Comparison of ENCODE assay signal across 8 cellular contexts in the genomic region with DNA sequence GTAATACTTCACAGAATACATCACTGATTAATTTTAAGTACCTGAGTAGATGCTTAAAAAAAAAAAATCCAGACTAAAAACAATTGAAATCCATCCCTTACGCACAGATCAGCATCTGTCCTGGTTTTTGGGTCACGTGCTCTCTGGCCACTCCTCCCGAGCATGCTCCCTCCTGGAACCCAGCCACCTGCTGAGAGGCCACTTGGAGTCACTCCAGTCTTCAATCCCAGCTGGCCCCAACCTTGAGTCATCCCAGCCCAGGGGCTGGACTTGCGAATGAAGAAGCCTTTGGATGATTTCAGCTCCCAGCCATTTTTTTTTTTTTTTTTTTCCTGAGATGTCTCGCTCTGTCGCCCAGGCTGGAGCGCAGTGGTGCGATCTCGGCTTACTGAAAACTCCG. TPM values are rescaled to one million over a fixed set of nuclear protein-coding genes. Genes with fewer than 3 reads are reported as not detected.
A peak's percentile ranks its signal among the peaks of the same experiment; 100 is the strongest.
DNase-seq lines count a peak whose midpoint lies in the region; ATAC-seq and TF ChIP-seq lines count a peak whose summit lies in the region.
"Had no signal": no experiment of that assay in that cellular context is flagged by ENCODE, and none has a peak within 500 bp of the region (broad histone marks: within the 10 kb centered on the region; RNA-seq: fewer than 3 reads in every experiment).

No MANE protein-coding gene starts in this region.

- in situ Hi-C loops in astrocyte of the cerebellum (cut with HindIII; ENCODE audit: low sequenced_read_pairs), result no loop called here

- no peaks in the 10 kb centered on the region for H3K36me3 ChIP-seq in tibial nerve

- TF ChIP-seq EP300 in tibial nerve (IDR thresholded peaks at IDR 0.05), result no peak

- H3K4me3 ChIP-seq in astrocyte of the cerebellum (ENCODE audit: low read depth, low read length), result no peak overlapping the region
- H3K4me3 ChIP-seq in tibial nerve, result no peak overlapping the region

- no peak overlapping the region for H3K27ac ChIP-seq in tibial nerve

- peak; percentile 93 for DNase-seq in HS-5 (ENCODE audit: low read depth)
- DNase-seq in astrocyte of the cerebellum (ENCODE audit: low read depth), result peak; percentile 73
- peak; percentile 30 for DNase-seq in inferior parietal cortex (ENCODE audit: extremely low spot score)
- DNase-seq in tibial nerve (ENCODE audit: low spot score in 2 of 2), result peak; percentile 77 to 87
- no peak for DNase-seq in activated CD8-positive, alpha-beta memory T cell treated with anti-CD3 and anti-CD28 coated beads, Interleukin-2, amount 50 U/mL, for 4 hours

- TF ChIP-seq POLR2A in tibial nerve (IDR thresholded peaks at IDR 0.05), result no peak

- ATAC-seq in HG03039 (IDR thresholded peaks at IDR 0.05; ENCODE audit: unreplicated experiment) (no peak), GM19452 (IDR thresholded peaks at IDR 0.05; ENCODE audit: unreplicated experiment) (no peak)

- H3K9me3 ChIP-seq in tibial nerve, result no peaks in the 10 kb centered on the region

- H3K27me3 ChIP-seq in tibial nerve, result no peaks in the 10 kb centered on the region

- TF ChIP-seq CTCF in astrocyte of the cerebellum (IDR thresholded peaks at IDR 0.05; ENCODE audit: low read depth, low read length, missing control alignments), result no peak
- no peak for TF ChIP-seq CTCF in tibial nerve (IDR thresholded peaks at IDR 0.05)

- no peaks in the 10 kb centered on the region for H3K4me1 ChIP-seq in tibial nerve

- WGBS in tibial nerve, 2 donors, result 63 to 69% methylated on average over 10 of the region's 10 CpGs

RNA-seq across cellular contexts. Expression of gene MAP1LC3C, which starts 8.9 kb away (rescaled TPM):
- total RNA-seq in tibial nerve, result 10 to 100 TPM in 2 of 4 donors, 1 to 10 TPM in 2; 5.5 to 51.3 (median 10.0) TPM
- total RNA-seq: glomerular endothelial cell had no signal

RNA-seq across cellular contexts. Expression of gene BECN2, which starts 32.5 kb away (rescaled TPM):
- not detected for total RNA-seq in tibial nerve
- total RNA-seq: glomerular endothelial cell had no signal
